ENCODE assay signal across 2 cellular contexts in genomic region chr1:11757047-11757446, GRCh38.
TF ChIP-seq lines count a peak whose summit lies in the region.

No MANE protein-coding gene starts in this region.

TF ChIP-seq in HepG2, 621 proteins besides CTCF, POLR2A, EP300 and RAD21:
- no peak for TF ChIP-seq ZNF772 (CRISPR knock-in tag; IDR thresholded peaks at IDR 0.05)
- TF ChIP-seq HIVEP1 (CRISPR knock-in tag; IDR thresholded peaks at IDR 0.05) = no peak
- no peak for TF ChIP-seq ZNF33A (CRISPR knock-in tag; IDR thresholded peaks at IDR 0.05; ENCODE audit: borderline replicate concordance)
- TF ChIP-seq ZNF317 (CRISPR knock-in tag; IDR thresholded peaks at IDR 0.05) = peak; percentile 88
- TF ChIP-seq HBP1 (CRISPR knock-in tag; IDR thresholded peaks at IDR 0.05; ENCODE audit: low read depth) = no peak
- no peak for TF ChIP-seq ZNF687 (CRISPR knock-in tag; IDR thresholded peaks at IDR 0.05)
- TF ChIP-seq KDM6A (CRISPR knock-in tag; IDR thresholded peaks at IDR 0.05; ENCODE audit: low read depth) = no peak

TF ChIP-seq in WTC11, 78 proteins besides CTCF, POLR2A, EP300 and RAD21:
- TF ChIP-seq ZNF396 (CRISPR knock-in tag; IDR thresholded peaks at IDR 0.05; ENCODE audit: borderline replicate concordance) = no peak
- TF ChIP-seq ELF4 (CRISPR knock-in tag; IDR thresholded peaks at IDR 0.05; ENCODE audit: low read depth) = no peak
- peak; percentile 81 for TF ChIP-seq ZNF317 (CRISPR knock-in tag; IDR thresholded peaks at IDR 0.05; ENCODE audit: borderline replicate concordance, low read depth)
